ENCODE assay signal across 7 cellular contexts in the genomic region with DNA sequence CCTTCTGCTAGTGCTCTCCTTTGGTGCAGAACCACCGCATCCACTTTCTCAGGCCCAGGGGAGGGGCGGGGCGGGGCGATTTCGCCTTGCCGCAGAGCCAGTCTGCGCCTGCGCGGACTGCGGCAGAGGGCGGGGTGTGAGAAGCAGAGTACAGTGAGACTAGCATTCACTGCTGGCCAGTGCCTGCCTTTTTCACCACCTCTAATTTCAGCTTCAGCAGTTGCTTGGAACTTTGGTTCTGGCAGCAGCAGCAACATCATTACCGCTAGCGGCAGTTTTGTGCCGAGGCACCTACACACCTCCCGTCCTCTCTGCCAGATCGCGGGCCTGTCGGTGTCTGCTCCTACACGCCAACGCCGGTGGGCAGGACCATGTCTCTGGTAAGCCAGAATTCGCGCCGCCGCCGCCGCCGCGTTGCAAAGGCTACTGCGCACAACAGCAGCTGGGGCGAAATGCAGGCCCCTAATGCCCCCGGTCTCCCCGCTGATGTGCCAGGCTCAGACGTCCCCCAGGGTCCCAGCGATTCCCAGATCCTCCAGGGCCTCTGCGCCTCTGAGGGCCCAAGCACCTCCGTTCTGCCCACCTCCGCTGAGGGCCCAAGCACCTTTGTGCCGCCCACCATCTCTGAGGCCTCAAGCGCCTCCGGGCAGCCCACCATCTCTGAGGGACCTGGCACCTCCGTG. TPM values are rescaled to one million over a fixed set of nuclear protein-coding genes. Genes with fewer than 3 reads are reported as not detected.
DNase-seq lines count a peak whose midpoint lies in the region; ATAC-seq lines count a peak whose summit lies in the region.

A gene with protein sequence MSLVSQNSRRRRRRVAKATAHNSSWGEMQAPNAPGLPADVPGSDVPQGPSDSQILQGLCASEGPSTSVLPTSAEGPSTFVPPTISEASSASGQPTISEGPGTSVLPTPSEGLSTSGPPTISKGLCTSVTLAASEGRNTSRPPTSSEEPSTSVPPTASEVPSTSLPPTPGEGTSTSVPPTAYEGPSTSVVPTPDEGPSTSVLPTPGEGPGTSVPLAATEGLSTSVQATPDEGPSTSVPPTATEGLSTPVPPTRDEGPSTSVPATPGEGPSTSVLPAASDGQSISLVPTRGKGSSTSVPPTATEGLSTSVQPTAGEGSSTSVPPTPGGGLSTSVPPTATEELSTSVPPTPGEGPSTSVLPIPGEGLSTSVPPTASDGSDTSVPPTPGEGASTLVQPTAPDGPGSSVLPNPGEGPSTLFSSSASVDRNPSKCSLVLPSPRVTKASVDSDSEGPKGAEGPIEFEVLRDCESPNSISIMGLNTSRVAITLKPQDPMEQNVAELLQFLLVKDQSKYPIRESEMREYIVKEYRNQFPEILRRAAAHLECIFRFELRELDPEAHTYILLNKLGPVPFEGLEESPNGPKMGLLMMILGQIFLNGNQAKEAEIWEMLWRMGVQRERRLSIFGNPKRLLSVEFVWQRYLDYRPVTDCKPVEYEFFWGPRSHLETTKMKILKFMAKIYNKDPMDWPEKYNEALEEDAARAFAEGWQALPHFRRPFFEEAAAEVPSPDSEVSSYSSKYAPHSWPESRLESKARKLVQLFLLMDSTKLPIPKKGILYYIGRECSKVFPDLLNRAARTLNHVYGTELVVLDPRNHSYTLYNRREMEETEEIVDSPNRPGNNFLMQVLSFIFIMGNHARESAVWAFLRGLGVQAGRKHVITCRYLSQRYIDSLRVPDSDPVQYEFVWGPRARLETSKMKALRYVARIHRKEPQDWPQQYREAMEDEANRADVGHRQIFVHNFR (plus strand): TSS at position 151 of the 683 bp plus-strand sequence. CDS start 221 bp downstream, at position 372.

- no peaks in the 10 kb centered on the region for H3K9me3 Mint-ChIP-seq in activated CD8-positive, alpha-beta T cell treated with anti-CD3 and anti-CD28 coated beads, Interleukin-2, amount 10 ng/mL, durations not matched to agents 7 days and 5 days (ENCODE audit: insufficient read depth)

- H3K4me1 Mint-ChIP-seq in activated CD8-positive, alpha-beta T cell treated with anti-CD3 and anti-CD28 coated beads, Interleukin-2, amount 10 ng/mL, durations not matched to agents 7 days and 5 days (ENCODE audit: low read depth), result peaks cover 17% of the 10 kb centered on the region

- H3K27me3 Mint-ChIP-seq in activated CD8-positive, alpha-beta T cell treated with anti-CD3 and anti-CD28 coated beads, Interleukin-2, amount 10 ng/mL, durations not matched to agents 7 days and 5 days (ENCODE audit: low read depth), result peaks cover 2% of the 10 kb centered on the region

- no peaks in the 10 kb centered on the region for H3K36me3 Mint-ChIP-seq in activated CD8-positive, alpha-beta T cell treated with anti-CD3 and anti-CD28 coated beads, Interleukin-2, amount 10 ng/mL, durations not matched to agents 7 days and 5 days (ENCODE audit: low read depth)

- CTCF ChIA-PET in activated CD8-positive, alpha-beta T cell treated with anti-CD3 and anti-CD28 coated beads, Interleukin-2, amount 10 ng/mL, durations not matched to agents 7 days and 5 days (lab: Charles Lee), result interaction anchor here (1.3 kb wide), 1 partner anchor 27 kb away, joined by 7 read pairs; no protein-coding TSS in a partner anchor

- H3K4me3 Mint-ChIP-seq in activated CD8-positive, alpha-beta T cell treated with anti-CD3 and anti-CD28 coated beads, Interleukin-2, amount 10 ng/mL, durations not matched to agents 7 days and 5 days, result peak within 1 kb of the TSS; percentile 86

- POLR2A ChIA-PET in activated CD8-positive, alpha-beta T cell treated with anti-CD3 and anti-CD28 coated beads, Interleukin-2, amount 10 ng/mL, durations not matched to agents 7 days and 5 days (lab: Charles Lee), result no interaction called here

- H3K27ac Mint-ChIP-seq in activated CD8-positive, alpha-beta T cell treated with anti-CD3 and anti-CD28 coated beads, Interleukin-2, amount 10 ng/mL, durations not matched to agents 7 days and 5 days, result peak within 1 kb of the TSS; percentile 90

- peak; percentile 51 for DNase-seq in NCI-H2227 treated with DMSO at 0.1 percent for 48 hours (lab: John Stamatoyannopoulos, UW)
- DNase-seq in activated CD8-positive, alpha-beta T cell treated with anti-CD3 and anti-CD28 coated beads, Interleukin-2, amount 10 ng/mL, durations not matched to agents 7 days and 5 days, result peak; percentile 83
- DNase-seq in effector CD4-positive, alpha-beta T cell, result peak; percentile 66
- peak; percentile 41 to 67 for DNase-seq in lung microvascular endothelial cell (ENCODE audit: low read depth in 2 of 2)
- peak; percentile 52 to 68 (median 68) for DNase-seq in stimulated activated CD4-positive, alpha-beta T cell treated with anti-CD3 and anti-CD28 coated beads, TNF-alpha, amount 100 ng/mL, for 48 hours (ENCODE audit: low read depth in 3 of 3)

- ATAC-seq in GM18858 (IDR thresholded peaks at IDR 0.05; ENCODE audit: unreplicated experiment), result peak; percentile 75
- ATAC-seq in HG03060 (IDR thresholded peaks at IDR 0.05; ENCODE audit: low read depth, unreplicated experiment), result peak; percentile 74
- ATAC-seq in activated CD8-positive, alpha-beta T cell treated with anti-CD3 and anti-CD28 coated beads, Interleukin-2, amount 10 ng/mL, durations not matched to agents 7 days and 5 days, result peak; percentile 84

RNA-seq across cellular contexts. Expression of the gene that starts here (rescaled TPM):
- total RNA-seq in activated CD8-positive, alpha-beta T cell treated with anti-CD3 and anti-CD28 coated beads, Interleukin-2, amount 10 ng/mL, durations not matched to agents 7 days and 5 days, result 1 to 10 TPM; 4.9 to 5.5 TPM
- 0.44 and 0.60 TPM in 2 replicates for total RNA-seq in lung microvascular endothelial cell

Comparison
In these comparisons a context has a peak if more than half of its experiments do, and no peak if none do; other contexts are left out.
1. Peak in every context shown above with its lines: DNase-seq and ATAC-seq.
2. Peak in DNase-seq in lung microvascular endothelial cell; RNA of the gene not detected or under 1 TPM.